Comparison of ENCODE assay signal across 9 cellular contexts in the genomic region with DNA sequence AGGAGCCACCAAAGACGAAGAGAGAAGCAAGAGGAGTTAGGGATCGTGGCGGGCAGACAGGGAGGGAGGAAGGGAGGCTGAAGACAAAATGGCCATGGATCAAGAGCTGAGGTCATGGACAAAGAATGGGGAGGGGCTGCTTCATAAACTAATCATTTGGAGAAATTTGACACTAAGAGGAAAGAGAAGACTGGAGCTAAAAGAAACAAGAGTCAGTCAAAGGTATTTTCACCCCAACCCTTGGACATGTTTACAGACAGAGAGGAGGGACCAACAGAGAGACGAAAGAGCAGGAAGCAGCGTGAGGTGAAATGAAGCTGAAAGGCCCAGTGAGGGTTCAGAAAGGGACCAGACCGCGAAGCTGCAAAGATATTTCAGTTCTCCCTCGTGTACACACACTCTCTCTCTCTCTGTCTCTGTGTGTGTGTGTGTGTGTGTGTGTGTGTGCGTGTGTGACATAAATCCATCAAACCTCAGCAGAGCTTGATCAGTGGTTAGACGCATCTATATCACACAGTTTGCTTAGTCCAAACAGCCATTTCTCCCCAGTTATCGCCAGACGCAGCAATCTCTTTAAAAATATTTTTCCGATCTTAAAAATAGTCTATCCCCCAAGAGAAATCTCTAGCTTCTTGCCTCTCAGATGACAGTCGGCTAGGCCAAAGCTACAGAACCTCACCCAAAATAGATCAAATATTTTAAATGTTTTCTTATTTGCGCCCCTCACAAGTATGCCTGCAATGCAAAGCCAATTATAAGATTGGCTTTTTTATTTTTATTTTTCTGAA. TPM values are rescaled to one million over a fixed set of nuclear protein-coding genes. Genes with fewer than 3 reads are reported as not detected.
A peak's percentile ranks its signal among the peaks of the same experiment; 100 is the strongest.
DNase-seq lines count a peak whose midpoint lies in the region; ATAC-seq and TF ChIP-seq lines count a peak whose summit lies in the region.
"Had no signal": no experiment of that assay in that cellular context is flagged by ENCODE, and none has a peak within 500 bp of the region (broad histone marks: within the 10 kb centered on the region; RNA-seq: fewer than 3 reads in every experiment).

No MANE protein-coding gene starts in this region.

- peak overlapping the region; percentile 99 for H3K27ac ChIP-seq in BLaER1

- H3K4me3 ChIP-seq in BLaER1, result peak overlapping the region; percentile 58

- ATAC-seq in GM21447 (IDR thresholded peaks at IDR 0.05; ENCODE audit: unreplicated experiment), result peak; percentile 79

- H3K9me3 Mint-ChIP-seq in IgD-negative memory B cell (peaks cover 0 to 2% (median 0%) of the 10 kb centered on the region in 3 donors), CD14-positive monocyte (peaks cover 0 to 6% (median 0%) of the 10 kb centered on the region in 7 donors)

- peaks cover 81% of the 10 kb centered on the region for H3K4me1 ChIP-seq in BLaER1

- TF ChIP-seq CTCF in CD14-positive monocyte (IDR thresholded peaks at IDR 0.05), result no peak

- H3K27me3 Mint-ChIP-seq in IgD-negative memory B cell, result peaks cover 2% of the 10 kb centered on the region
- peaks cover 2 to 5% (median 3%) of the 10 kb centered on the region in 3 donors for H3K27me3 Mint-ChIP-seq in CD14-positive monocyte (ENCODE audit: low read depth in 3 of 3)

- no peaks in the 10 kb centered on the region for H3K36me3 ChIP-seq in BLaER1

- peak overlapping the region; percentile 74 to 92 (median 91) for H3K27ac Mint-ChIP-seq in IgD-negative memory B cell
- peak overlapping the region in 1 of 7 donors; percentile 11 for H3K27ac Mint-ChIP-seq in CD14-positive monocyte

- no peaks in the 10 kb centered on the region for H4K20me1 ChIP-seq in BLaER1

- H3K9me3 ChIP-seq in BLaER1, result peaks cover 32% of the 10 kb centered on the region

- H3K9ac ChIP-seq in BLaER1, result peak overlapping the region; percentile 89

- H3K36me3 Mint-ChIP-seq in IgD-negative memory B cell (no peaks in the 10 kb centered on the region), CD14-positive monocyte (no peaks in the 10 kb centered on the region)
- H3K36me3 Mint-ChIP-seq: CD4-positive, CD25-positive, alpha-beta regulatory T cell had no signal

- intact Hi-C loops in CD14-positive monocyte (cut with micrococcal nuclease), result no loop called here

- DNase-seq in left kidney (ENCODE audit: low read depth, low spot score) (peak; percentile 72), NCI-H187 treated with DMSO at 0.1 percent for 48 hours (lab: John Stamatoyannopoulos, UW) (no peak), DMS114 treated with DMSO at 0.1 percent for 48 hours (lab: John Stamatoyannopoulos, UW; ENCODE audit: unreplicated experiment) (no peak), CD1c-positive myeloid dendritic cell (ENCODE audit: extremely low spot score) (no peak), CD14-positive monocyte (ENCODE audit: low spot score) (no peak)
- DNase-seq: CD4-positive, CD25-positive, alpha-beta regulatory T cell had no signal

- H3K4me2 ChIP-seq in BLaER1, result peak overlapping the region; percentile 95

- H3K27me3 ChIP-seq in BLaER1, result no peaks in the 10 kb centered on the region

- peak overlapping the region; percentile 28 to 74 (median 45) for H3K4me3 Mint-ChIP-seq in IgD-negative memory B cell
- H3K4me3 Mint-ChIP-seq in CD14-positive monocyte, result no peak overlapping the region
- H3K4me3 Mint-ChIP-seq: CD4-positive, CD25-positive, alpha-beta regulatory T cell had no signal

- peaks cover 21 to 23% (median 22%) of the 10 kb centered on the region in 3 donors for H3K4me1 Mint-ChIP-seq in IgD-negative memory B cell
- no peaks in the 10 kb centered on the region for H3K4me1 Mint-ChIP-seq in CD14-positive monocyte
- H3K4me1 Mint-ChIP-seq: CD4-positive, CD25-positive, alpha-beta regulatory T cell had no signal

RNA-seq across cellular contexts. Expression of a gene that starts 12.5 kb away (rescaled TPM):
- polyA plus RNA-seq in IgD-negative memory B cell (0.89 TPM), CD14-positive monocyte (under 1 TPM in 1 of 2 donors, not detected in 1; 0.18 TPM)

Comparison
In these comparisons a context has a peak if more than half of its experiments do, and no peak if none do; other contexts are left out.
1. H3K4me3 Mint-ChIP-seq: peak in IgD-negative memory B cell (4 of 4); none in CD14-positive monocyte (0 of 2).